Comparison of ENCODE assay signal across 22 cellular contexts in the genomic region with DNA sequence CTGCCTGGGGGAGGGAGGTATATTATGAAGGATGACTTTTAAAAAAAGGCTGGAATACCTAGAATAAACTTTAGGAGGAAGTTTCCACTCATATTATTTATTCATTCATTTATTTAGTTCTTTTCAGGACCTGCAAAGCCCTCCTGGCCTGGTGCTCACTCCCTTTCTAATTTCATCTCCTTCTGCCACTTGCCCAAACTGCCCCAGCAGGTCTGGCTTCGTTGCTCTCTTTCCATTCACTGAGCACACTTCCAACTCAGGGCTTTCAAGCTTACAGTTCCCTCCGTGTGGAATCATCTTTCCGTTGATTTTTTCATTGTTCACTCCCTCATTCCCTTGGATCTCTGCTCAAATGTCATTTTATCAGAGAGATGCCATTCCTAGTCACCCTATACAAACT.
DNase-seq lines count a peak whose midpoint lies in the region; TF ChIP-seq lines count a peak whose summit lies in the region.
"Had no signal": no experiment of that assay in that cellular context is flagged by ENCODE, and none has a peak within 500 bp of the region (broad histone marks: within the 10 kb centered on the region; RNA-seq: fewer than 3 reads in every experiment).

No MANE protein-coding gene starts in this region.

- H3K79me2 ChIP-seq in mammary epithelial cell (ENCODE audit: insufficient read depth, low read length) = no peaks in the 10 kb centered on the region
- H3K79me2 ChIP-seq in fibroblast of lung (ENCODE audit: control insufficient read depth, insufficient read depth, low read length) = no peaks in the 10 kb centered on the region

- in situ Hi-C loops in mammary epithelial cell (cut with MboI; ENCODE audit: low sequenced_read_pairs in 2 of 2) = no loop called here

- H3K27ac Mint-ChIP-seq in MCF 10A (ENCODE audit: low read depth, unreplicated experiment) = no peak overlapping the region
- peak overlapping the region; percentile 40 to 62 (median 54) for H3K27ac Mint-ChIP-seq in nephron
- peak overlapping the region; percentile 12 for H3K27ac Mint-ChIP-seq in type B pancreatic cell
- H3K27ac Mint-ChIP-seq: CD4-positive, alpha-beta memory T cell had no signal

- BruUV-seq in mammary epithelial cell (replicated peaks; lab: Mats Ljungman, UMichigan) (no TSS peak), MCF 10A (replicated peaks; lab: Mats Ljungman, UMichigan) (no TSS peak)

- H2AFZ ChIP-seq in mammary epithelial cell (ENCODE audit: low read depth, low read length) = peak overlapping the region; percentile 69
- H2AFZ ChIP-seq in fibroblast of lung (ENCODE audit: low read length) = peak overlapping the region; percentile 6

- H3K27me3 Mint-ChIP-seq in MCF 10A (ENCODE audit: insufficient read depth, unreplicated experiment) (no peaks in the 10 kb centered on the region), nephron (ENCODE audit: low read depth) (peaks cover 5% of the 10 kb centered on the region), type B pancreatic cell (no peaks in the 10 kb centered on the region)
- H3K27me3 Mint-ChIP-seq: CD4-positive, alpha-beta memory T cell had no signal

- no peak overlapping the region for H3K9ac ChIP-seq in mammary epithelial cell (ENCODE audit: insufficient read depth, low read length)
- no peak overlapping the region for H3K9ac ChIP-seq in fibroblast of lung (ENCODE audit: insufficient read depth, low read length)
- H3K9ac ChIP-seq: BLaER1 treated with 17β-estradiol and CSF1 and Interleukin-3, amounts not matched to agents 10 nM and 100 nM; KMS-11 had no signal

- H3K27me3 ChIP-seq in mammary epithelial cell (ENCODE audit: insufficient read depth, low read length) (no peaks in the 10 kb centered on the region), fibroblast of lung (ENCODE audit: control insufficient read depth, insufficient read depth, low read length) (no peaks in the 10 kb centered on the region)
- H3K27me3 ChIP-seq: BLaER1 treated with 17β-estradiol and CSF1 and Interleukin-3, amounts not matched to agents 10 nM and 100 nM had no signal

- H3K4me3 ChIP-seq in mammary epithelial cell (replicated peaks in 1 of 3; ENCODE audit: insufficient read depth in 1 of 3, low read depth in 2 of 3, low read length in 3 of 3) = no peak overlapping the region
- H3K4me3 ChIP-seq in fibroblast of lung (replicated peaks in 1 of 4; ENCODE audit: control extremely low read depth in 1 of 4, insufficient read depth in 1 of 4, low read depth in 3 of 4, low read length in 4 of 4) = no peak overlapping the region
- H3K4me3 ChIP-seq: BLaER1 treated with 17β-estradiol and CSF1 and Interleukin-3, amounts not matched to agents 10 nM and 100 nM; SK-N-MC had no signal

- TF ChIP-seq CTCF in mammary epithelial cell (conservative IDR thresholded peaks at IDR 0.05 in 1 of 2, IDR thresholded peaks at IDR 0.05 in 1 of 2; ENCODE audit: extremely low read depth in 1 of 2, insufficient read depth in 1 of 2, low read depth in 1 of 2, low read length in 2 of 2) (no peak), MCF 10A (IDR thresholded peaks at IDR 0.05; ENCODE audit: unreplicated experiment) (no peak), fibroblast of lung (conservative IDR thresholded peaks at IDR 0.05 in 1 of 2, IDR thresholded peaks at IDR 0.05 in 1 of 2; ENCODE audit: low read depth in 1 of 2, low read length in 2 of 2) (no peak), nephron (IDR thresholded peaks at IDR 0.05; ENCODE audit: unreplicated experiment in 3 of 3) (no peak), type B pancreatic cell (conservative IDR thresholded peaks at IDR 0.05) (no peak)

- dilution Hi-C loops in mammary epithelial cell (cut with HindIII; ENCODE audit: low sequenced_read_pairs) = no loop called here

- intact Hi-C loops in mammary epithelial cell (cut with micrococcal nuclease) = no loop called here
- intact Hi-C loops in MCF 10A (cut with micrococcal nuclease) = no loop called here

- DNase-seq in mammary epithelial cell (no peak), MCF 10A (ENCODE audit: unreplicated experiment) (no peak), fibroblast of lung (ENCODE audit: low read depth in 2 of 2) (no peak), type B pancreatic cell (ENCODE audit: extremely low spot score, unreplicated experiment) (no peak), activated gamma-delta T cell treated with Interleukin-2 at 50 U/mL for 16 hours (no peak), dedifferentiated amniotic fluid mesenchymal stem cell (ENCODE audit: extremely low spot score) (no peak), OCI-M1 (lab: John Stamatoyannopoulos, UW) (no peak)
- DNase-seq: 8988T; Calu3; CD4-positive, alpha-beta memory T cell; GOT3; MV-4-11; NCI-H1105 treated with DMSO at 0.1 percent for 48 hours; NCI-H2029 treated with DMSO at 0.1 percent for 48 hours; NCI-H446 treated with DMSO at 0.1 percent for 48 hours; NCI-H526 treated with DMSO at 0.1 percent for 48 hours; RPMI8226; SHP77 treated with DMSO at 0.1 percent for 48 hours had no signal

- H3K27ac ChIP-seq in mammary epithelial cell (ENCODE audit: insufficient read depth, low read depth, low read length) = no peak overlapping the region
- no peak overlapping the region for H3K27ac ChIP-seq in fibroblast of lung (ENCODE audit: insufficient read depth, low read length)
- H3K27ac ChIP-seq: BLaER1 treated with 17β-estradiol and CSF1 and Interleukin-3, amounts not matched to agents 10 nM and 100 nM; KMS-11; SK-N-MC had no signal

- H3K36me3 Mint-ChIP-seq in MCF 10A (ENCODE audit: insufficient read depth, unreplicated experiment) = no peaks in the 10 kb centered on the region
- H3K36me3 Mint-ChIP-seq in nephron (ENCODE audit: low read depth) = peaks cover 12% of the 10 kb centered on the region
- no peaks in the 10 kb centered on the region for H3K36me3 Mint-ChIP-seq in type B pancreatic cell

- WGBS in mammary epithelial cell (ENCODE audit: low coverage, missing lambda C conversion rate) = 11% methylated on average over 3 of the region's 3 CpGs

- no peaks in the 10 kb centered on the region for H3K4me1 Mint-ChIP-seq in MCF 10A (ENCODE audit: insufficient read depth, unreplicated experiment)
- peaks cover 47% of the 10 kb centered on the region for H3K4me1 Mint-ChIP-seq in nephron
- peaks cover 11% of the 10 kb centered on the region for H3K4me1 Mint-ChIP-seq in type B pancreatic cell (ENCODE audit: unreplicated experiment)
- H3K4me1 Mint-ChIP-seq: CD4-positive, alpha-beta memory T cell had no signal

- POLR2A ChIA-PET in MCF 10A (lab: Yijun Ruan, JAX) = no interaction called here

- H3K9me3 Mint-ChIP-seq in MCF 10A (ENCODE audit: unreplicated experiment) = peaks cover 7% of the 10 kb centered on the region
- peaks cover 16% of the 10 kb centered on the region for H3K9me3 Mint-ChIP-seq in nephron
- H3K9me3 Mint-ChIP-seq in type B pancreatic cell = no peaks in the 10 kb centered on the region

- no peaks in the 10 kb centered on the region for H3K36me3 ChIP-seq in mammary epithelial cell (ENCODE audit: insufficient read depth, low read length)
- H3K36me3 ChIP-seq in fibroblast of lung (ENCODE audit: control insufficient read depth, insufficient read depth, low read length) = no peaks in the 10 kb centered on the region
- H3K36me3 ChIP-seq: BLaER1 treated with 17β-estradiol and CSF1 and Interleukin-3, amounts not matched to agents 10 nM and 100 nM had no signal

- no peaks in the 10 kb centered on the region for H3K9me3 ChIP-seq in mammary epithelial cell (replicated peaks; ENCODE audit: insufficient read depth, low read length)
- H3K9me3 ChIP-seq in fibroblast of lung (ENCODE audit: control insufficient read depth, insufficient read depth, low read depth, low read length) = no peaks in the 10 kb centered on the region

- H3K4me1 ChIP-seq in mammary epithelial cell (ENCODE audit: insufficient read depth, low read length) (no peaks in the 10 kb centered on the region), fibroblast of lung (ENCODE audit: control insufficient read depth, extremely low read depth, insufficient read depth, low read length) (no peaks in the 10 kb centered on the region)
- H3K4me1 ChIP-seq: BLaER1 treated with 17β-estradiol and CSF1 and Interleukin-3, amounts not matched to agents 10 nM and 100 nM had no signal

- H4K20me1 ChIP-seq in mammary epithelial cell (ENCODE audit: insufficient read depth, low read length) (no peaks in the 10 kb centered on the region), fibroblast of lung (ENCODE audit: control insufficient read depth, extremely low read depth, insufficient read depth, low read length) (no peaks in the 10 kb centered on the region)
- H4K20me1 ChIP-seq: BLaER1 treated with 17β-estradiol and CSF1 and Interleukin-3, amounts not matched to agents 10 nM and 100 nM had no signal

- no peak overlapping the region for H3K4me3 Mint-ChIP-seq in MCF 10A (ENCODE audit: unreplicated experiment)
- H3K4me3 Mint-ChIP-seq in nephron = no peak overlapping the region
- H3K4me3 Mint-ChIP-seq in type B pancreatic cell = no peak overlapping the region
- H3K4me3 Mint-ChIP-seq: CD4-positive, alpha-beta memory T cell had no signal

- H3K4me2 ChIP-seq in mammary epithelial cell (ENCODE audit: insufficient read depth, low read depth, low read length) (no peak overlapping the region), fibroblast of lung (ENCODE audit: extremely low read depth, insufficient read depth, low read length) (no peak overlapping the region)
- H3K4me2 ChIP-seq: BLaER1 treated with 17β-estradiol and CSF1 and Interleukin-3, amounts not matched to agents 10 nM and 100 nM; KMS-11 had no signal

- CTCF ChIA-PET in mammary epithelial cell (lab: Charles Lee; ENCODE audit: low non-redundant PET) = no interaction called here
- CTCF ChIA-PET in MCF 10A (lab: Yijun Ruan, JAX) = interaction anchor here (0.6 kb wide), 1 partner anchor 52 kb away, joined by 4 read pairs; no protein-coding TSS in a partner anchor
